ENCODE assay signal across 12 cellular contexts in genomic region chr21:34999397-34999941, GRCh38. TPM values are rescaled to one million over a fixed set of nuclear protein-coding genes. Genes with fewer than 3 reads are reported as not detected.
DNase-seq lines count a peak whose midpoint lies in the region; ATAC-seq, FAIRE-seq and TF ChIP-seq lines count a peak whose summit lies in the region.
"Had no signal": no experiment of that assay in that cellular context is flagged by ENCODE, and none has a peak within 500 bp of the region (broad histone marks: within the 10 kb centered on the region; RNA-seq: fewer than 3 reads in every experiment).

No MANE protein-coding gene starts in this region.

- H3K36me3 Mint-ChIP-seq in CD4-positive, CD25-positive, alpha-beta regulatory T cell: peaks cover 30% of the 10 kb centered on the region
- H3K36me3 Mint-ChIP-seq in HFFc6 (ENCODE audit: low read depth): peaks cover 21% of the 10 kb centered on the region

- no peak overlapping the region for H3K9ac ChIP-seq in K562 (ENCODE audit: insufficient read depth in 1 of 2, low read depth in 2 of 2, low read length in 2 of 2)

- H2AFZ ChIP-seq in K562 (ENCODE audit: low read depth, low read length): peak overlapping the region; percentile 84
- H2AFZ ChIP-seq: PC-9 had no signal

- FAIRE-seq in K562 (lab: Jason Lieb, UNC): no peak

- H3K27me3 ChIP-seq in CD4-positive, CD25-positive, alpha-beta regulatory T cell (ENCODE audit: control insufficient read depth, insufficient read depth, low read length): no peaks in the 10 kb centered on the region
- H3K27me3 ChIP-seq in K562 (ENCODE audit: control insufficient read depth in 2 of 2, insufficient read depth in 2 of 2, low read length in 2 of 2) (no peaks in the 10 kb centered on the region), psoas muscle (ENCODE audit: insufficient read depth in 3 of 3, low read length in 2 of 3) (no peaks in the 10 kb centered on the region)

- POLR2A ChIA-PET in K562 (lab: Yijun Ruan, JAX): interaction anchor here (0.9 kb wide), 1 partner anchor 9 kb away, joined by 3 read pairs; no protein-coding TSS in a partner anchor

- H3K9me3 Mint-ChIP-seq in CD4-positive, CD25-positive, alpha-beta regulatory T cell: no peaks in the 10 kb centered on the region
- H3K9me3 Mint-ChIP-seq in HFFc6: no peaks in the 10 kb centered on the region
- H3K9me3 Mint-ChIP-seq: memory B cell had no signal

- no TSS peak for BruUV-seq in K562 (replicated peaks; lab: Mats Ljungman, UMichigan)

- CTCF ChIA-PET in K562 (lab: Yijun Ruan, JAX; ENCODE audit: low intra/inter-chr PET ratio): no interaction called here

- H3K79me2 ChIP-seq in K562 (ENCODE audit: control insufficient read depth, insufficient read depth, low read length): no peaks in the 10 kb centered on the region; the same call in 2 of the 3 replicates

- in situ Hi-C loops in K562 (cut with MboI): no loop called here

- WGBS in K562 (ENCODE audit: insufficient coverage, low coverage, missing lambda C conversion rate): 70% methylated on average over 10 of the region's 10 CpGs
- 29 to 57% (median 39%) methylated on average over 10 of the region's 10 CpGs for WGBS in psoas muscle, 3 donors

- TF ChIP-seq CTCF in HFFc6 (IDR thresholded peaks at IDR 0.05) (no peak), K562 (IDR thresholded peaks at IDR 0.05 in 2 of 3, conservative IDR thresholded peaks at IDR 0.05 in 1 of 3; ENCODE audit: insufficient read depth in 2 of 3, low read depth in 1 of 3, low read length in 3 of 3) (no peak), psoas muscle (IDR thresholded peaks at IDR 0.05) (no peak)

- peak overlapping the region; percentile 48 to 87 (median 64) for H3K27ac Mint-ChIP-seq in CD4-positive, CD25-positive, alpha-beta regulatory T cell
- H3K27ac Mint-ChIP-seq in HFFc6: peak overlapping the region; percentile 93
- H3K27ac Mint-ChIP-seq: memory B cell had no signal

- no peak for TF ChIP-seq POLR2A in K562 (conservative IDR thresholded peaks at IDR 0.05)

- TF ChIP-seq RAD21 in K562 (CRISPR knock-in tag; conservative IDR thresholded peaks at IDR 0.05 in 1 of 2, IDR thresholded peaks at IDR 0.05 in 1 of 2): peak in 1 of 2 experiments; percentile 7; a peak in 2 of 4 replicates

- H3K36me3 ChIP-seq in CD4-positive, CD25-positive, alpha-beta regulatory T cell (ENCODE audit: control insufficient read depth, insufficient read depth, low read length): peaks cover 7% of the 10 kb centered on the region
- no peaks in the 10 kb centered on the region; the same call in 2 of the 3 replicates for H3K36me3 ChIP-seq in K562 (ENCODE audit: control insufficient read depth, insufficient read depth, low read length)
- H3K36me3 ChIP-seq in psoas muscle (ENCODE audit: insufficient read depth in 1 of 2, low read depth in 1 of 2): peaks cover 0 to 13% of the 10 kb centered on the region in 2 donors

- DNase-seq in CD4-positive, CD25-positive, alpha-beta regulatory T cell: no peak
- DNase-seq in HFFc6: no peak
- no peak for DNase-seq in K562 (ENCODE audit: extremely low read depth in 1 of 4, low spot score in 3 of 4)
- no peak for DNase-seq in psoas muscle
- DNase-seq in NCI-H2081 treated with DMSO at 0.1 percent for 48 hours (lab: John Stamatoyannopoulos, UW): no peak
- DNase-seq in HPDE6-E6E7 (ENCODE audit: extremely low spot score): no peak
- DNase-seq: NCI-H1417 treated with DMSO at 0.1 percent for 48 hours, PC-9, T-helper 1 cell had no signal

- no peaks in the 10 kb centered on the region for H3K9me3 ChIP-seq in CD4-positive, CD25-positive, alpha-beta regulatory T cell (ENCODE audit: control insufficient read depth in 2 of 2, low read length in 2 of 2)
- H3K9me3 ChIP-seq in K562 (replicated peaks; ENCODE audit: control insufficient read depth, insufficient read depth, low read depth, low read length): no peaks in the 10 kb centered on the region; the same call in 1 of the 2 replicates
- no peaks in the 10 kb centered on the region for H3K9me3 ChIP-seq in psoas muscle

- peaks cover 50 to 92% (median 70%) of the 10 kb centered on the region in 4 donors for H3K4me1 Mint-ChIP-seq in CD4-positive, CD25-positive, alpha-beta regulatory T cell
- H3K4me1 Mint-ChIP-seq in HFFc6 (ENCODE audit: low read depth): peaks cover 73% of the 10 kb centered on the region

- H3K4me1 ChIP-seq in CD4-positive, CD25-positive, alpha-beta regulatory T cell (ENCODE audit: control insufficient read depth, insufficient read depth, low read length, poor library complexity, severe bottlenecking): peaks cover 51% of the 10 kb centered on the region
- H3K4me1 ChIP-seq in K562 (replicated peaks in 1 of 2; ENCODE audit: control insufficient read depth in 2 of 2, insufficient read depth in 2 of 2, low read length in 2 of 2) (peaks cover 27 to 72% of the 10 kb centered on the region in 2 experiments), psoas muscle (peaks cover 28% of the 10 kb centered on the region)

- H4K20me1 ChIP-seq in K562 (replicated peaks; ENCODE audit: control insufficient read depth, insufficient read depth, low read length): no peaks in the 10 kb centered on the region

- no peaks in the 10 kb centered on the region for H3K27me3 Mint-ChIP-seq in CD4-positive, CD25-positive, alpha-beta regulatory T cell
- no peaks in the 10 kb centered on the region for H3K27me3 Mint-ChIP-seq in HFFc6 (ENCODE audit: insufficient read depth)
- H3K27me3 Mint-ChIP-seq: memory B cell had no signal

- ATAC-seq in CD4-positive, CD25-positive, alpha-beta regulatory T cell (ENCODE audit: low read depth in 2 of 2): no peak
- ATAC-seq in K562: no peak
- peak; percentile 23 to 54 (median 38) for ATAC-seq in psoas muscle
- no peak for ATAC-seq in GM19397 (IDR thresholded peaks at IDR 0.05; ENCODE audit: unreplicated experiment)
- ATAC-seq: HCT116 had no signal

- no peak overlapping the region for H3K27ac ChIP-seq in CD4-positive, CD25-positive, alpha-beta regulatory T cell (ENCODE audit: insufficient read depth, low read length, poor library complexity, severe bottlenecking)
- H3K27ac ChIP-seq in K562 (ENCODE audit: extremely low read depth, low read depth, low read length): peak overlapping the region; percentile 41; the same call in 2 of the 3 replicates
- peak overlapping the region; percentile 44 for H3K27ac ChIP-seq in psoas muscle
- H3K27ac ChIP-seq: PC-9 had no signal

- H3K4me2 ChIP-seq in K562 (ENCODE audit: insufficient read depth, low read length): no peak overlapping the region
- H3K4me2 ChIP-seq: PC-9 had no signal

- H3K4me3 Mint-ChIP-seq in CD4-positive, CD25-positive, alpha-beta regulatory T cell: peak overlapping the region in 2 of 4 donors; percentile 21 to 38
- peak overlapping the region; percentile 74 for H3K4me3 Mint-ChIP-seq in HFFc6
- H3K4me3 Mint-ChIP-seq: memory B cell had no signal

- H3K9me1 ChIP-seq in K562 (ENCODE audit: control insufficient read depth, insufficient read depth, low read length): no peaks in the 10 kb centered on the region

- no peak for TF ChIP-seq EP300 in K562 (IDR thresholded peaks at IDR 0.05; ENCODE audit: low read length)

- no peak overlapping the region for H3K4me3 ChIP-seq in CD4-positive, CD25-positive, alpha-beta regulatory T cell (ENCODE audit: low read depth, low read length)
- no peak overlapping the region for H3K4me3 ChIP-seq in K562
- H3K4me3 ChIP-seq in psoas muscle: no peak overlapping the region
- H3K4me3 ChIP-seq: PC-9 had no signal

- intact Hi-C loops in K562 (cut with micrococcal nuclease) (loop anchor here (5.0 kb wide), 1 partner anchor 92 kb away; no protein-coding TSS in a partner anchor), psoas muscle (cut with DNase I) (no loop called here)

TF ChIP-seq in K562, 482 proteins besides CTCF, POLR2A, EP300 and RAD21 (continues in another document):
- TF ChIP-seq L3MBTL2 (IDR thresholded peaks at IDR 0.05): peak; percentile 39; the same call in 1 of the 2 replicates
- no peak for TF ChIP-seq MTA3 (IDR thresholded peaks at IDR 0.05; ENCODE audit: borderline replicate concordance)
- no peak for TF ChIP-seq ZNF395 (CRISPR knock-in tag; IDR thresholded peaks at IDR 0.05)

RNA-seq across cellular contexts. Expression of gene RUNX1, which starts 49.6 kb away (rescaled TPM):
- 133 TPM for total RNA-seq in CD4-positive, CD25-positive, alpha-beta regulatory T cell
- 10 to 100 TPM; 14.2 to 22.7 (median 21.0) TPM for polyA plus RNA-seq in CD4-positive, CD25-positive, alpha-beta regulatory T cell
- total RNA-seq in HFFc6 (2021; fragmentation: NEBNext Ultra II Directional; extraction: Animal tissue kit (Norgen Biotek cat#: 25700)): 10 to 100 TPM; 57.4 to 78.9 (median 61.3) TPM
- total RNA-seq in K562 (2011; cell fraction: chromatin; rRNA removed; ENCODE audit: low replicate concordance): 167 and 196 TPM in 2 replicates
- 104 and 114 TPM in 2 replicates for total RNA-seq in K562 (2011; cell fraction: nucleolus; rRNA removed)
- total RNA-seq in K562 (2011; cell fraction: nucleoplasm; rRNA removed): 135 and 188 TPM in 2 replicates
- total RNA-seq in K562 (2014; rRNA removed) (20.8 and 27.3 TPM in 2 replicates), K562 (2014; rRNA removed; fragmentation: Illumina TruSeq; extraction: Trizol) (13.8 TPM in 2 replicates), K562 (2015; rRNA removed; fragmentation: Illumina TruSeq; extraction: Trizol) (8.8 and 9.8 TPM in 2 replicates), K562 (2021) (62.2 and 68.6 TPM in 2 replicates), psoas muscle (100 to 1,000 TPM in 1 of 4 donors, 10 to 100 TPM in 3; 30.1 to 230 (median 55.7) TPM)
- polyA plus RNA-seq in K562 (2011; rRNA removed) (15.9 and 17.8 TPM in 2 replicates), K562 (2014; fragmentation: Illumina TruSeq; extraction: Trizol) (22.7 and 26.7 TPM in 2 replicates), K562 (2014; fragmentation: Nextera tagmentation; extraction: Ambion mirVana) (1 to 10 TPM; 2.2 to 4.5 TPM), K562 (2014; rRNA removed) (20.1 and 30.6 TPM in 2 replicates), psoas muscle (10 to 100 TPM in 2 of 3 donors, 1 to 10 TPM in 1; 8.7 to 19.2 (median 13.5) TPM)
- 7.6 and 12.6 TPM in 2 replicates for polyA plus RNA-seq in K562 (2011; cell fraction: cytosol; rRNA removed)
- 50.6 and 80.8 TPM in 2 replicates for polyA plus RNA-seq in K562 (2011; cell fraction: nucleus; rRNA removed)
- 19.4 and 60.9 TPM in 2 replicates for polyA plus RNA-seq in K562 (2012)
- polyA minus RNA-seq in K562 (2011; rRNA and poly(A)+ RNA removed): 29.0 and 39.2 TPM in 2 replicates
- polyA minus RNA-seq in K562 (2011; cell fraction: cytosol; rRNA and poly(A)+ RNA removed): 10.4 and 28.6 TPM in 2 replicates
- 119 and 149 TPM in 2 replicates for polyA minus RNA-seq in K562 (2011; cell fraction: nucleus; rRNA and poly(A)+ RNA removed)

Comparison
In these comparisons a context has a peak if more than half of its experiments do, and no peak if none do; other contexts are left out.
1. ATAC-seq: peak in psoas muscle (4 of 4); none in CD4-positive, CD25-positive, alpha-beta regulatory T cell (0 of 2), K562 (single experiment) and GM19397 (single experiment).